8 cellular contexts compared by ENCODE assay signal in the genomic region with DNA sequence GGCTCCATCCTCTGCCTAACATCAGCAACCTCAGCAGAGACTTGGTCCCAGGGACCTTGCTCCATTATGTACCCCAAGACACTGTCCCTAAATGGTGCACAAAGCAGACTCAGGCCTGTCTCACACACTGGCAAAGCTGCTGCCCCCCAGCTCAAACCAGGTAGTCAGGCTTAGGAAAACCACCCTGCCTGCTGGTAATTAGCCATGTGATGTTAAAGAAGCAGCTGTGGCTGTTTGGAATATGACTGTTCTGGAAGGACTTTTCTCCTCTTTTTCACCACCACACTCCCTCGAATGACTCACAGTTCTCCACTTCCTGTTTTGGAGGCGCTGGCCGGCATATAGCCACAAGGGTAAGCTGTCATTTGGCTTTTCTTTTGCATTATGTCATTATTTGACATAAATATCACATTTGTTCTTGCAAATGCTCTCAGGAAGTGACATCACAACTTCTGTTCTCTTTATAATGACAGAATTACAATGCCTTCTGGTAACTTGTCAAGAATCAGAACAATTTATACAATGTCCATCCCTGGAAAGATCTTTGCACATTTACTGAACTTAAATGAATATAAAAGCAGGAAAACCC.
DNase-seq lines count a peak whose midpoint lies in the region; ATAC-seq, FAIRE-seq and TF ChIP-seq lines count a peak whose summit lies in the region.

No MANE protein-coding gene starts in this region.

- H3K9me3 Mint-ChIP-seq in stimulated activated naive B cell treated with anti-CD40 and anti-IgM and Interleukin-4, amounts not matched to agents 10 μg/mL and 1 μg/mL and 100 μg/mL, for 72 hours: peaks cover 0 to 1% of the 10 kb centered on the region in 2 donors
- H3K9me3 Mint-ChIP-seq in Caco-2 (ENCODE audit: unreplicated experiment): no peaks in the 10 kb centered on the region

- ATAC-seq in GM18499 (IDR thresholded peaks at IDR 0.05; ENCODE audit: insufficient read depth, unreplicated experiment) (peak; percentile 57), HG02885 (IDR thresholded peaks at IDR 0.05; ENCODE audit: poor library complexity, unreplicated experiment) (peak; percentile 80), PC-3 (peak; percentile 60), body of pancreas (peak; percentile 28)
- ATAC-seq in stimulated activated naive B cell treated with anti-CD40 and anti-IgM and Interleukin-4, amounts not matched to agents 10 μg/mL and 1 μg/mL and 100 μg/mL, for 72 hours (replicated peaks): peak; percentile 83 to 86

- peak overlapping the region; percentile 92 for H3K27ac Mint-ChIP-seq in stimulated activated naive B cell treated with anti-CD40 and anti-IgM and Interleukin-4, amounts not matched to agents 10 μg/mL and 1 μg/mL and 100 μg/mL, for 72 hours
- no peak overlapping the region for H3K27ac Mint-ChIP-seq in Caco-2 (ENCODE audit: unreplicated experiment)

- H3K4me2 ChIP-seq in PC-3 (ENCODE audit: low read length): peak overlapping the region; percentile 41

- H3K4me1 ChIP-seq in ACC112 (ENCODE audit: control insufficient read depth, insufficient read depth, low read length, unreplicated experiment): peaks cover 54% of the 10 kb centered on the region
- peaks cover 36% of the 10 kb centered on the region for H3K4me1 ChIP-seq in PC-3 (ENCODE audit: insufficient read depth, low read length)
- H3K4me1 ChIP-seq in body of pancreas: peaks cover 27% of the 10 kb centered on the region
- peaks cover 17 to 35% of the 10 kb centered on the region in 2 donors for H3K4me1 ChIP-seq in kidney (ENCODE audit: control insufficient read depth in 1 of 2, insufficient read depth in 1 of 2, low read depth in 1 of 2, low read length in 2 of 2)
- H3K4me1 ChIP-seq in Caco-2: peaks cover 20% of the 10 kb centered on the region

- DNase-seq in PC-3 (peak; percentile 90), body of pancreas (peak in 3 of 4 donors; percentile 32 to 75 (median 49)), kidney (peak; percentile 82), Caco-2 (no peak)
- DNase-seq in stimulated activated naive B cell treated with anti-CD40 and anti-IgM and Interleukin-4, amounts not matched to agents 10 μg/mL and 1 μg/mL and 100 μg/mL, for 72 hours: peak; percentile 66

- BruUV-seq in PC-3 (replicated peaks; lab: Mats Ljungman, UMichigan) (no TSS peak), Caco-2 (replicated peaks; lab: Mats Ljungman, UMichigan) (no TSS peak)

- H3K4me3 Mint-ChIP-seq in stimulated activated naive B cell treated with anti-CD40 and anti-IgM and Interleukin-4, amounts not matched to agents 10 μg/mL and 1 μg/mL and 100 μg/mL, for 72 hours: no peak overlapping the region
- H3K4me3 Mint-ChIP-seq in Caco-2 (ENCODE audit: unreplicated experiment): no peak overlapping the region

- H2AFZ ChIP-seq in ACC112 (ENCODE audit: low read length, unreplicated experiment): no peak overlapping the region
- H2AFZ ChIP-seq in PC-3 (ENCODE audit: low read length): no peak overlapping the region

- H4K20me1 ChIP-seq in PC-3 (ENCODE audit: low read length): no peaks in the 10 kb centered on the region

- CTCF ChIA-PET in PC-3 (lab: Charles Lee): no interaction called here
- CTCF ChIA-PET in Caco-2 (lab: Charles Lee): no interaction called here

- WGBS in body of pancreas, 2 donors: 51 to 57% methylated on average over 3 of the region's 3 CpGs

- no peak overlapping the region for H3K4me3 ChIP-seq in ACC112 (ENCODE audit: low read depth, low read length)
- H3K4me3 ChIP-seq in PC-3 (ENCODE audit: low read length): no peak overlapping the region
- H3K4me3 ChIP-seq in body of pancreas: no peak overlapping the region
- H3K4me3 ChIP-seq in kidney (ENCODE audit: low read length in 2 of 2): no peak overlapping the region
- no peak overlapping the region for H3K4me3 ChIP-seq in Caco-2 (ENCODE audit: low read depth, low read length)

- TF ChIP-seq CTCF in PC-3 (conservative IDR thresholded peaks at IDR 0.05; ENCODE audit: low read depth, low read length): no peak
- TF ChIP-seq CTCF in body of pancreas (IDR thresholded peaks at IDR 0.05): no peak
- TF ChIP-seq CTCF in kidney (IDR thresholded peaks at IDR 0.05; ENCODE audit: borderline replicate concordance, extremely low read depth, insufficient read depth): no peak
- no peak for TF ChIP-seq CTCF in Caco-2 (IDR thresholded peaks at IDR 0.05; ENCODE audit: insufficient read depth in 1 of 2, low read depth in 1 of 2, low read length in 1 of 2, severe bottlenecking in 1 of 2, unreplicated experiment in 1 of 2)

- H3K79me2 ChIP-seq in ACC112 (ENCODE audit: control insufficient read depth, insufficient read depth, low read length, unreplicated experiment) (no peaks in the 10 kb centered on the region), PC-3 (ENCODE audit: low read length) (no peaks in the 10 kb centered on the region)

- intact Hi-C loops in PC-3 (cut with micrococcal nuclease) (loop anchor here (2.0 kb wide), 1 partner anchor 14 kb away; no protein-coding TSS in a partner anchor), body of pancreas (cut with DNase I) (no loop called here), kidney (cut with DNase I) (no loop called here), Caco-2 (cut with micrococcal nuclease; ENCODE audit: unreplicated experiment) (no loop called here)

- H3K36me3 Mint-ChIP-seq in stimulated activated naive B cell treated with anti-CD40 and anti-IgM and Interleukin-4, amounts not matched to agents 10 μg/mL and 1 μg/mL and 100 μg/mL, for 72 hours: peaks cover 61 to 77% of the 10 kb centered on the region in 2 donors
- peaks cover 67% of the 10 kb centered on the region for H3K36me3 Mint-ChIP-seq in Caco-2 (ENCODE audit: insufficient read depth, unreplicated experiment)

- H3K27me3 ChIP-seq in ACC112 (ENCODE audit: insufficient read depth, low read length) (no peaks in the 10 kb centered on the region), PC-3 (ENCODE audit: low read length) (no peaks in the 10 kb centered on the region), body of pancreas (no peaks in the 10 kb centered on the region), Caco-2 (replicated peaks; ENCODE audit: control insufficient read depth, insufficient read depth, low read length) (no peaks in the 10 kb centered on the region)

- no peaks in the 10 kb centered on the region for H3K9me3 ChIP-seq in PC-3 (ENCODE audit: low read length)
- H3K9me3 ChIP-seq in body of pancreas: no peaks in the 10 kb centered on the region
- no peaks in the 10 kb centered on the region for H3K9me3 ChIP-seq in kidney (ENCODE audit: control insufficient read depth in 1 of 2, low read length in 2 of 2)
- peaks cover 6% of the 10 kb centered on the region for H3K9me3 ChIP-seq in Caco-2

- H3K36me3 ChIP-seq in ACC112 (ENCODE audit: insufficient read depth, low read length) (peaks cover 19% of the 10 kb centered on the region), PC-3 (ENCODE audit: low read depth, low read length) (no peaks in the 10 kb centered on the region), body of pancreas (replicated peaks in 1 of 2; ENCODE audit: insufficient read depth in 1 of 2, low read depth in 2 of 2) (peaks cover 0 to 3% of the 10 kb centered on the region in 2 donors), kidney (ENCODE audit: control insufficient read depth in 1 of 2, insufficient read depth in 2 of 2, low read length in 2 of 2) (no peaks in the 10 kb centered on the region), Caco-2 (ENCODE audit: control insufficient read depth, insufficient read depth, low read length) (peaks cover 3% of the 10 kb centered on the region)

- H3K9ac ChIP-seq in PC-3 (ENCODE audit: low read length): peak overlapping the region; percentile 19
- peak overlapping the region in 1 of 2 donors; percentile 17 for H3K9ac ChIP-seq in kidney (ENCODE audit: low read length in 2 of 2)

- peaks cover 40 to 91% of the 10 kb centered on the region in 2 donors for H3K4me1 Mint-ChIP-seq in stimulated activated naive B cell treated with anti-CD40 and anti-IgM and Interleukin-4, amounts not matched to agents 10 μg/mL and 1 μg/mL and 100 μg/mL, for 72 hours
- peaks cover 11% of the 10 kb centered on the region for H3K4me1 Mint-ChIP-seq in Caco-2 (ENCODE audit: low read depth, unreplicated experiment)

- no peaks in the 10 kb centered on the region for H3K9me2 ChIP-seq in PC-3 (replicated peaks; ENCODE audit: low read length)

- H3K27me3 Mint-ChIP-seq in stimulated activated naive B cell treated with anti-CD40 and anti-IgM and Interleukin-4, amounts not matched to agents 10 μg/mL and 1 μg/mL and 100 μg/mL, for 72 hours: no peaks in the 10 kb centered on the region
- H3K27me3 Mint-ChIP-seq in Caco-2 (ENCODE audit: insufficient read depth, unreplicated experiment): no peaks in the 10 kb centered on the region

- H3K27ac ChIP-seq in ACC112 (ENCODE audit: low read depth, low read length): peak overlapping the region; percentile 95
- H3K27ac ChIP-seq in PC-3 (ENCODE audit: low read length): peak overlapping the region; percentile 84
- peak overlapping the region; percentile 34 to 73 (median 59) for H3K27ac ChIP-seq in body of pancreas
- peak overlapping the region; percentile 79 to 81 for H3K27ac ChIP-seq in kidney (ENCODE audit: low read depth in 2 of 2, low read length in 2 of 2)

- peaks cover 4% of the 10 kb centered on the region for H3F3A ChIP-seq in PC-3 (ENCODE audit: low read length, unreplicated experiment)

- POLR2A ChIA-PET in PC-3 (lab: Charles Lee; ENCODE audit: unreplicated experiment) (interaction anchor here (0.5 kb wide), 1 partner anchor 164 kb away, joined by 4 read pairs; the partner anchor contains the start of gene UGCG), Caco-2 (lab: Charles Lee) (interaction anchor here (0.7 kb wide), 1 partner anchor 1088 kb away, joined by 3 read pairs; no protein-coding TSS in a partner anchor)

- FAIRE-seq in kidney (lab: Jason Lieb, UNC): peak; percentile 32

- no peak for TF ChIP-seq POLR2A in body of pancreas (IDR thresholded peaks at IDR 0.05)

Comparison
In these comparisons a context has a peak if more than half of its experiments do, and no peak if none do; other contexts are left out.
1. ATAC-seq: peak in every context shown above with its lines; median percentile 84 in stimulated activated naive B cell treated with anti-CD40 and anti-IgM and Interleukin-4, amounts not matched to agents 10 μg/mL and 1 μg/mL and 100 μg/mL, for 72 hours; 80 in HG02885; 60 in PC-3; 57 in GM18499; 28 in body of pancreas.
2. DNase-seq: peak in PC-3 (single experiment), body of pancreas (3 of 4), kidney (single experiment) and stimulated activated naive B cell treated with anti-CD40 and anti-IgM and Interleukin-4, amounts not matched to agents 10 μg/mL and 1 μg/mL and 100 μg/mL, for 72 hours (single experiment); none in Caco-2 (0 of 2).
3. Peak in every context shown above with its lines, with median percentiles within 50 percentile points of each other: H3K27ac ChIP-seq.